1 cellular context compared by ENCODE assay signal in the genomic region with DNA sequence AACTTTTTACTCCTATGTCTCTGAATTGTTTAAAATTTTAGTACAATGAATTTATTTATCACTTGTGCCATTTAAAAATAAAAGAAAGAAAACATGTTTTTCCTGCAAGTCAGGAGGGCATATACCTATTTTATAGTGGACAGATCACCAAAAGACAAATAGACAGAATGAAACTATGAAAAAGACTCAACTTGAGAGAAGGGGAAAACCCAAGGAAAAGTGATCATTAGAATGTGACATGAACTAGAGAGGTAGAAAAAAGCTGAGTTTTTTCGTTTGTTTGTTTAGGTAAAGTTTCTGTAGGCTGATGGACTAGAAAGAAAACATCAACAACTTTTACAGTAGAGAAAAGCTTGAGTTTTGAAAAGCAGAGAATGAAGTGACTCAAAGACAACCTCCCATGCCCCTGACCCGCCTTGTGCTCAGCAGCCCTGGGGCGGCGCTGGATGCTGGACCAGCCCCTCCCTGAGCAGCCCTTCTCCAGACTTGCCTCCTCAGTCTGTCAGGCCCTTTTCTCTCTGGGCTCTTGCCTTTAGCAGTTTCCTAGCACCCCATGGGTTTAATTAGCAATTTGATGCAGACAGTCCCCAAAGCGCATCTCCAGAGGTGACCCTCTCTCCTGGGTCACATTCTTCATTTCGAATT.
TF ChIP-seq lines count a peak whose summit lies in the region.

No MANE protein-coding gene starts in this region.

TF ChIP-seq in WTC11, 78 proteins besides CTCF, POLR2A, EP300 and RAD21 (continued from another document):
- TF ChIP-seq FOXP4 (CRISPR knock-in tag; IDR thresholded peaks at IDR 0.05), result no peak
